In genomic region chr4:24584175-24584850, GRCh38 we compare ENCODE assay signal across 1 cellular context.
A peak's percentile ranks its signal among the peaks of the same experiment; 100 is the strongest.
TF ChIP-seq lines count a peak whose summit lies in the region.

Gene DHX15, minus strand, starts transcription at chr4:24584554. Its CDS starts 161 bp downstream, at chr4:24584393.

TF ChIP-seq in HepG2, 621 proteins besides CTCF, POLR2A, EP300 and RAD21 (continued from another document and continues in another):
- no peak for TF ChIP-seq ZNF740 (CRISPR knock-in tag; IDR thresholded peaks at IDR 0.05)
- no peak for TF ChIP-seq PHF5A (CRISPR knock-in tag; IDR thresholded peaks at IDR 0.05; ENCODE audit: low read depth, unreplicated experiment)
- peak; percentile 70 for TF ChIP-seq ZNF607 (CRISPR knock-in tag; IDR thresholded peaks at IDR 0.05; ENCODE audit: borderline replicate concordance)
- peak; percentile 51 for TF ChIP-seq ZNF614 (CRISPR knock-in tag; IDR thresholded peaks at IDR 0.05; ENCODE audit: borderline replicate concordance)
- TF ChIP-seq RBFOX2 (IDR thresholded peaks at IDR 0.05; ENCODE audit: low read depth, low read length) = peak; percentile 96
- TF ChIP-seq HES4 (CRISPR knock-in tag; IDR thresholded peaks at IDR 0.05; ENCODE audit: borderline replicate concordance) = peak; percentile 53; the same call in 1 of the 2 replicates
- 0 out of 2 replicates have a peak, but pooled peaks have one; percentile 37 for TF ChIP-seq SALL2 (CRISPR knock-in tag; IDR thresholded peaks at IDR 0.05)
- TF ChIP-seq MTF2 (CRISPR knock-in tag; IDR thresholded peaks at IDR 0.05; ENCODE audit: borderline replicate concordance) = no peak
- TF ChIP-seq PRPF4 (IDR thresholded peaks at IDR 0.05; ENCODE audit: low read depth, low read length, poor library complexity, severe bottlenecking) = no peak
- TF ChIP-seq IKZF4 (CRISPR knock-in tag; IDR thresholded peaks at IDR 0.05; ENCODE audit: borderline replicate concordance, low read depth, not compliant biosample characterization) = peak; percentile 76
- TF ChIP-seq ZNF12 (CRISPR knock-in tag; IDR thresholded peaks at IDR 0.05) = no peak
- TF ChIP-seq CREBL2 (CRISPR knock-in tag; IDR thresholded peaks at IDR 0.05; ENCODE audit: borderline replicate concordance) = no peak
- TF ChIP-seq, protein P1, sequence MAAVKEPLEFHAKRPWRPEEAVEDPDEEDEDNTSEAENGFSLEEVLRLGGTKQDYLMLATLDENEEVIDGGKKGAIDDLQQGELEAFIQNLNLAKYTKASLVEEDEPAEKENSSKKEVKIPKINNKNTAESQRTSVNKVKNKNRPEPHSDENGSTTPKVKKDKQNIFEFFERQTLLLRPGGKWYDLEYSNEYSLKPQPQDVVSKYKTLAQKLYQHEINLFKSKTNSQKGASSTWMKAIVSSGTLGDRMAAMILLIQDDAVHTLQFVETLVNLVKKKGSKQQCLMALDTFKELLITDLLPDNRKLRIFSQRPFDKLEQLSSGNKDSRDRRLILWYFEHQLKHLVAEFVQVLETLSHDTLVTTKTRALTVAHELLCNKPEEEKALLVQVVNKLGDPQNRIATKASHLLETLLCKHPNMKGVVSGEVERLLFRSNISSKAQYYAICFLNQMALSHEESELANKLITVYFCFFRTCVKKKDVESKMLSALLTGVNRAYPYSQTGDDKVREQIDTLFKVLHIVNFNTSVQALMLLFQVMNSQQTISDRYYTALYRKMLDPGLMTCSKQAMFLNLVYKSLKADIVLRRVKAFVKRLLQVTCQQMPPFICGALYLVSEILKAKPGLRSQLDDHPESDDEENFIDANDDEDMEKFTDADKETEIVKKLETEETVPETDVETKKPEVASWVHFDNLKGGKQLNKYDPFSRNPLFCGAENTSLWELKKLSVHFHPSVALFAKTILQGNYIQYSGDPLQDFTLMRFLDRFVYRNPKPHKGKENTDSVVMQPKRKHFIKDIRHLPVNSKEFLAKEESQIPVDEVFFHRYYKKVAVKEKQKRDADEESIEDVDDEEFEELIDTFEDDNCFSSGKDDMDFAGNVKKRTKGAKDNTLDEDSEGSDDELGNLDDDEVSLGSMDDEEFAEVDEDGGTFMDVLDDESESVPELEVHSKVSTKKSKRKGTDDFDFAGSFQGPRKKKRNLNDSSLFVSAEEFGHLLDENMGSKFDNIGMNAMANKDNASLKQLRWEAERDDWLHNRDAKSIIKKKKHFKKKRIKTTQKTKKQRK (IDR thresholded peaks at IDR 0.05; ENCODE audit: low read length) = no peak
- peak; percentile 43; the same call in 1 of the 2 replicates for TF ChIP-seq ZNF503 (CRISPR knock-in tag; IDR thresholded peaks at IDR 0.05)
- 0 out of 2 replicates have a peak, but pooled peaks have one; percentile 58 for TF ChIP-seq ELF1 (CRISPR knock-in tag; IDR thresholded peaks at IDR 0.05)
- TF ChIP-seq ETS1 (CRISPR knock-in tag; IDR thresholded peaks at IDR 0.05) = no peak
- TF ChIP-seq ZNF33B (CRISPR knock-in tag; IDR thresholded peaks at IDR 0.05) = 0 out of 2 replicates have a peak, but pooled peaks have one; percentile 50
- TF ChIP-seq, protein P2, sequence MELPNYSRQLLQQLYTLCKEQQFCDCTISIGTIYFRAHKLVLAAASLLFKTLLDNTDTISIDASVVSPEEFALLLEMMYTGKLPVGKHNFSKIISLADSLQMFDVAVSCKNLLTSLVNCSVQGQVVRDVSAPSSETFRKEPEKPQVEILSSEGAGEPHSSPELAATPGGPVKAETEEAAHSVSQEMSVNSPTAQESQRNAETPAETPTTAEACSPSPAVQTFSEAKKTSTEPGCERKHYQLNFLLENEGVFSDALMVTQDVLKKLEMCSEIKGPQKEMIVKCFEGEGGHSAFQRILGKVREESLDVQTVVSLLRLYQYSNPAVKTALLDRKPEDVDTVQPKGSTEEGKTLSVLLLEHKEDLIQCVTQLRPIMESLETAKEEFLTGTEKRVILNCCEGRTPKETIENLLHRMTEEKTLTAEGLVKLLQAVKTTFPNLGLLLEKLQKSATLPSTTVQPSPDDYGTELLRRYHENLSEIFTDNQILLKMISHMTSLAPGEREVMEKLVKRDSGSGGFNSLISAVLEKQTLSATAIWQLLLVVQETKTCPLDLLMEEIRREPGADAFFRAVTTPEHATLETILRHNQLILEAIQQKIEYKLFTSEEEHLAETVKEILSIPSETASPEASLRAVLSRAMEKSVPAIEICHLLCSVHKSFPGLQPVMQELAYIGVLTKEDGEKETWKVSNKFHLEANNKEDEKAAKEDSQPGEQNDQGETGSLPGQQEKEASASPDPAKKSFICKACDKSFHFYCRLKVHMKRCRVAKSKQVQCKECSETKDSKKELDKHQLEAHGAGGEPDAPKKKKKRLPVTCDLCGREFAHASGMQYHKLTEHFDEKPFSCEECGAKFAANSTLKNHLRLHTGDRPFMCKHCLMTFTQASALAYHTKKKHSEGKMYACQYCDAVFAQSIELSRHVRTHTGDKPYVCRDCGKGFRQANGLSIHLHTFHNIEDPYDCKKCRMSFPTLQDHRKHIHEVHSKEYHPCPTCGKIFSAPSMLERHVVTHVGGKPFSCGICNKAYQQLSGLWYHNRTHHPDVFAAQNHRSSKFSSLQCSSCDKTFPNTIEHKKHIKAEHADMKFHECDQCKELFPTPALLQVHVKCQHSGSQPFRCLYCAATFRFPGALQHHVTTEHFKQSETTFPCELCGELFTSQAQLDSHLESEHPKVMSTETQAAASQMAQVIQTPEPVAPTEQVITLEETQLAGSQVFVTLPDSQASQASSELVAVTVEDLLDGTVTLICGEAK (IDR thresholded peaks at IDR 0.05) = no peak
- TF ChIP-seq, protein P2 (CRISPR knock-in tag; IDR thresholded peaks at IDR 0.05) = no peak; the same call in 1 of the 2 replicates
- TF ChIP-seq, protein P3, sequence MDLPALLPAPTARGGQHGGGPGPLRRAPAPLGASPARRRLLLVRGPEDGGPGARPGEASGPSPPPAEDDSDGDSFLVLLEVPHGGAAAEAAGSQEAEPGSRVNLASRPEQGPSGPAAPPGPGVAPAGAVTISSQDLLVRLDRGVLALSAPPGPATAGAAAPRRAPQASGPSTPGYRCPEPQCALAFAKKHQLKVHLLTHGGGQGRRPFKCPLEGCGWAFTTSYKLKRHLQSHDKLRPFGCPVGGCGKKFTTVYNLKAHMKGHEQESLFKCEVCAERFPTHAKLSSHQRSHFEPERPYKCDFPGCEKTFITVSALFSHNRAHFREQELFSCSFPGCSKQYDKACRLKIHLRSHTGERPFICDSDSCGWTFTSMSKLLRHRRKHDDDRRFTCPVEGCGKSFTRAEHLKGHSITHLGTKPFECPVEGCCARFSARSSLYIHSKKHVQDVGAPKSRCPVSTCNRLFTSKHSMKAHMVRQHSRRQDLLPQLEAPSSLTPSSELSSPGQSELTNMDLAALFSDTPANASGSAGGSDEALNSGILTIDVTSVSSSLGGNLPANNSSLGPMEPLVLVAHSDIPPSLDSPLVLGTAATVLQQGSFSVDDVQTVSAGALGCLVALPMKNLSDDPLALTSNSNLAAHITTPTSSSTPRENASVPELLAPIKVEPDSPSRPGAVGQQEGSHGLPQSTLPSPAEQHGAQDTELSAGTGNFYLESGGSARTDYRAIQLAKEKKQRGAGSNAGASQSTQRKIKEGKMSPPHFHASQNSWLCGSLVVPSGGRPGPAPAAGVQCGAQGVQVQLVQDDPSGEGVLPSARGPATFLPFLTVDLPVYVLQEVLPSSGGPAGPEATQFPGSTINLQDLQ (CRISPR knock-in tag; IDR thresholded peaks at IDR 0.05) = no peak; the same call in 1 of the 2 replicates
- TF ChIP-seq ZNF280D (CRISPR knock-in tag; IDR thresholded peaks at IDR 0.05) = peak; percentile 28; the same call in 1 of the 2 replicates
- TF ChIP-seq LCORL (IDR thresholded peaks at IDR 0.05) = no peak
- peak; percentile 13; the same call in 1 of the 2 replicates for TF ChIP-seq LCORL (CRISPR knock-in tag; IDR thresholded peaks at IDR 0.05)
- TF ChIP-seq SYNCRIP (IDR thresholded peaks at IDR 0.05; ENCODE audit: insufficient read depth, low read depth, low read length) = no peak
- TF ChIP-seq GLI4 (CRISPR knock-in tag; IDR thresholded peaks at IDR 0.05; ENCODE audit: borderline replicate concordance) = no peak
- TF ChIP-seq CENPX (CRISPR knock-in tag; IDR thresholded peaks at IDR 0.05) = no peak
- TF ChIP-seq, protein P4, sequence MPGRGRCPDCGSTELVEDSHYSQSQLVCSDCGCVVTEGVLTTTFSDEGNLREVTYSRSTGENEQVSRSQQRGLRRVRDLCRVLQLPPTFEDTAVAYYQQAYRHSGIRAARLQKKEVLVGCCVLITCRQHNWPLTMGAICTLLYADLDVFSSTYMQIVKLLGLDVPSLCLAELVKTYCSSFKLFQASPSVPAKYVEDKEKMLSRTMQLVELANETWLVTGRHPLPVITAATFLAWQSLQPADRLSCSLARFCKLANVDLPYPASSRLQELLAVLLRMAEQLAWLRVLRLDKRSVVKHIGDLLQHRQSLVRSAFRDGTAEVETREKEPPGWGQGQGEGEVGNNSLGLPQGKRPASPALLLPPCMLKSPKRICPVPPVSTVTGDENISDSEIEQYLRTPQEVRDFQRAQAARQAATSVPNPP (CRISPR knock-in tag; IDR thresholded peaks at IDR 0.05) = no peak
- TF ChIP-seq POLR2G (IDR thresholded peaks at IDR 0.05; ENCODE audit: low read depth, low read length) = peak; percentile 93
- TF ChIP-seq SUZ12 (IDR thresholded peaks at IDR 0.05; ENCODE audit: low read depth, low read length) = no peak
- TF ChIP-seq MED8 (CRISPR knock-in tag; IDR thresholded peaks at IDR 0.05; ENCODE audit: insufficient replicate concordance) = no peak
- TF ChIP-seq JUN (CRISPR knock-in tag; IDR thresholded peaks at IDR 0.05) = 0 out of 2 replicates have a peak, but pooled peaks have one; percentile 11
- no peak for TF ChIP-seq MLLT10 (CRISPR knock-in tag; IDR thresholded peaks at IDR 0.05)
- no peak for TF ChIP-seq GTF3A (CRISPR knock-in tag; conservative IDR thresholded peaks at IDR 0.05)
- TF ChIP-seq ZNF124 (CRISPR knock-in tag; IDR thresholded peaks at IDR 0.05) = no peak; the same call in 1 of the 2 replicates
